In genomic region chr17:74639704-74640142, GRCh38 we compare ENCODE assay signal across 13 cellular contexts. TPM values are rescaled to one million over a fixed set of nuclear protein-coding genes. Genes with fewer than 3 reads are reported as not detected.
DNase-seq lines count a peak whose midpoint lies in the region; ATAC-seq, FAIRE-seq and TF ChIP-seq lines count a peak whose summit lies in the region.
"Had no signal": no experiment of that assay in that cellular context is flagged by ENCODE, and none has a peak within 500 bp of the region (broad histone marks: within the 10 kb centered on the region; RNA-seq: fewer than 3 reads in every experiment).

No MANE protein-coding gene starts in this region.

- ATAC-seq in left lung (peak; percentile 57), GM19467 (IDR thresholded peaks at IDR 0.05; ENCODE audit: unreplicated experiment) (no peak), HG02852 (IDR thresholded peaks at IDR 0.05; ENCODE audit: unreplicated experiment) (no peak)
- ATAC-seq: gastrocnemius medialis had no signal

- no peaks in the 10 kb centered on the region for H3K9me3 ChIP-seq in BLaER1 treated with 17β-estradiol and CSF1 and Interleukin-3, amounts not matched to agents 10 nM and 100 nM (replicated peaks in 1 of 11)
- H3K9me3 ChIP-seq in left lung: no peaks in the 10 kb centered on the region
- H3K9me3 ChIP-seq: gastrocnemius medialis had no signal

- H3K4me2 ChIP-seq in BLaER1 treated with 17β-estradiol and CSF1 and Interleukin-3, amounts not matched to agents 10 nM and 100 nM: peak overlapping the region; percentile 89 to 96 (median 93)

- H3K27me3 ChIP-seq in BLaER1 treated with 17β-estradiol and CSF1 and Interleukin-3, amounts not matched to agents 10 nM and 100 nM: peaks cover 0 to 19% (median 0%) of the 10 kb centered on the region in 11 experiments; a peak in 6 of 22 replicates
- peaks cover 0 to 67% of the 10 kb centered on the region in 2 donors for H3K27me3 ChIP-seq in left lung

- H3K36me3 Mint-ChIP-seq in activated T-helper 2 cell treated with anti-CD3 and anti-CD28 coated beads, Interferon-gamma antibody, Interleukin-2, Interleukin-4, amounts not matched to agents 10 μg/mL and 5 μg/mL and 100 μg/mL, durations not matched to agents 14 hours and 24 hours and 36 hours (ENCODE audit: low read depth): no peaks in the 10 kb centered on the region

- intact Hi-C loops in left lung (cut with DNase I): no loop called here
- intact Hi-C loops in activated T-helper 2 cell treated with anti-CD3 and anti-CD28 coated beads, Interferon-gamma antibody, Interleukin-2, Interleukin-4, amounts not matched to agents 10 μg/mL and 5 μg/mL and 100 μg/mL, durations not matched to agents 14 hours and 24 hours and 36 hours (cut with micrococcal nuclease): loop anchor here (10.0 kb wide), 1 partner anchor 75 kb away; the partner anchor contains the start of gene CD300H

- peak overlapping the region; percentile 73 to 91 (median 81) for H3K9ac ChIP-seq in BLaER1 treated with 17β-estradiol and CSF1 and Interleukin-3, amounts not matched to agents 10 nM and 100 nM

- FAIRE-seq in GM18507 (lab: Jason Lieb, UNC): peak; percentile 82

- H3K36me3 ChIP-seq in BLaER1 treated with 17β-estradiol and CSF1 and Interleukin-3, amounts not matched to agents 10 nM and 100 nM: peaks cover 0 to 14% (median 0%) of the 10 kb centered on the region in 11 experiments; a peak in 2 of 22 replicates
- H3K36me3 ChIP-seq in left lung: no peaks in the 10 kb centered on the region
- H3K36me3 ChIP-seq: gastrocnemius medialis had no signal

- H3K4me3 Mint-ChIP-seq in activated T-helper 2 cell treated with anti-CD3 and anti-CD28 coated beads, Interferon-gamma antibody, Interleukin-2, Interleukin-4, amounts not matched to agents 10 μg/mL and 5 μg/mL and 100 μg/mL, durations not matched to agents 14 hours and 24 hours and 36 hours (ENCODE audit: low read depth): no peak overlapping the region

- no peak for TF ChIP-seq CTCF in left lung (IDR thresholded peaks at IDR 0.05)

- DNase-seq in GM18507 (ENCODE audit: extremely low spot score, insufficient read length, low read depth) (no peak), RPMI8226 (peak; percentile 78), left lung (peak in 1 of 2 donors; percentile 50), NCI-H128 (lab: John Stamatoyannopoulos, UW; ENCODE audit: unreplicated experiment) (no peak)
- no peak for DNase-seq in activated T-helper 2 cell treated with anti-CD3 and anti-CD28 coated beads, Interferon-gamma antibody, Interleukin-2, Interleukin-4, amounts not matched to agents 10 μg/mL and 5 μg/mL and 100 μg/mL, durations not matched to agents 14 hours and 24 hours and 36 hours (ENCODE audit: low spot score)
- DNase-seq: activated effector memory CD4-positive, alpha-beta T cell treated with anti-CD3 and anti-CD28 coated beads, Interleukin-2, amount 50 U/mL, for 16 hours; gastrocnemius medialis; NCI-H510A had no signal

- H4K20me1 ChIP-seq in BLaER1 treated with 17β-estradiol and CSF1 and Interleukin-3, amounts not matched to agents 10 nM and 100 nM: no peaks in the 10 kb centered on the region; a peak in 1 of 22 replicates

- no peaks in the 10 kb centered on the region for H3K9me3 Mint-ChIP-seq in activated T-helper 2 cell treated with anti-CD3 and anti-CD28 coated beads, Interferon-gamma antibody, Interleukin-2, Interleukin-4, amounts not matched to agents 10 μg/mL and 5 μg/mL and 100 μg/mL, durations not matched to agents 14 hours and 24 hours and 36 hours

- H3K27ac ChIP-seq in BLaER1 treated with 17β-estradiol and CSF1 and Interleukin-3, amounts not matched to agents 10 nM and 100 nM: peak overlapping the region; percentile 83 to 99 (median 92)
- H3K27ac ChIP-seq in left lung: peak overlapping the region in 1 of 2 donors; percentile 75
- H3K27ac ChIP-seq: gastrocnemius medialis had no signal

- peak overlapping the region in 8 of 10 experiments; percentile 28 to 62 (median 40); a peak in 15 of 20 replicates for H3K4me3 ChIP-seq in BLaER1 treated with 17β-estradiol and CSF1 and Interleukin-3, amounts not matched to agents 10 nM and 100 nM
- peak overlapping the region in 1 of 2 donors; percentile 3 for H3K4me3 ChIP-seq in left lung
- H3K4me3 ChIP-seq: gastrocnemius medialis, skin epidermis had no signal

- H3K4me1 Mint-ChIP-seq in activated T-helper 2 cell treated with anti-CD3 and anti-CD28 coated beads, Interferon-gamma antibody, Interleukin-2, Interleukin-4, amounts not matched to agents 10 μg/mL and 5 μg/mL and 100 μg/mL, durations not matched to agents 14 hours and 24 hours and 36 hours (ENCODE audit: low read depth): peaks cover 15% of the 10 kb centered on the region

- H3K4me1 ChIP-seq in BLaER1 treated with 17β-estradiol and CSF1 and Interleukin-3, amounts not matched to agents 10 nM and 100 nM: peaks cover 85 to 100% (median 98%) of the 10 kb centered on the region in 10 experiments
- peaks cover 0 to 54% of the 10 kb centered on the region in 2 donors for H3K4me1 ChIP-seq in left lung
- H3K4me1 ChIP-seq: gastrocnemius medialis had no signal

- no peak overlapping the region for H3K27ac Mint-ChIP-seq in activated T-helper 2 cell treated with anti-CD3 and anti-CD28 coated beads, Interferon-gamma antibody, Interleukin-2, Interleukin-4, amounts not matched to agents 10 μg/mL and 5 μg/mL and 100 μg/mL, durations not matched to agents 14 hours and 24 hours and 36 hours

- H3K27me3 Mint-ChIP-seq in activated T-helper 2 cell treated with anti-CD3 and anti-CD28 coated beads, Interferon-gamma antibody, Interleukin-2, Interleukin-4, amounts not matched to agents 10 μg/mL and 5 μg/mL and 100 μg/mL, durations not matched to agents 14 hours and 24 hours and 36 hours (ENCODE audit: low read depth): peaks cover 47% of the 10 kb centered on the region

RNA-seq across cellular contexts. Expression of gene CD300E, which starts 16.2 kb away (rescaled TPM):
- 10 to 100 TPM in 1 of 2 donors, 1 to 10 TPM in 1; 3.2 to 28.7 TPM for total RNA-seq in left lung
- not detected in 2 replicates for total RNA-seq in activated T-helper 2 cell treated with anti-CD3 and anti-CD28 coated beads, Interferon-gamma antibody, Interleukin-2, Interleukin-4, amounts not matched to agents 10 μg/mL and 5 μg/mL and 100 μg/mL, durations not matched to agents 14 hours and 24 hours and 36 hours
- total RNA-seq: dermis microvascular lymphatic vessel endothelial cell had no signal

RNA-seq across cellular contexts. Expression of gene CD300LD, which starts 47.6 kb away (rescaled TPM):
- total RNA-seq in left lung: under 1 TPM in 1 of 2 donors, not detected in 1; 0.29 TPM
- total RNA-seq in activated T-helper 2 cell treated with anti-CD3 and anti-CD28 coated beads, Interferon-gamma antibody, Interleukin-2, Interleukin-4, amounts not matched to agents 10 μg/mL and 5 μg/mL and 100 μg/mL, durations not matched to agents 14 hours and 24 hours and 36 hours: not detected in 2 replicates
- total RNA-seq: dermis microvascular lymphatic vessel endothelial cell, gastrocnemius medialis had no signal
